In genomic region chr15:76336254-76337046, GRCh38 we compare ENCODE assay signal across 1 cellular context.
TF ChIP-seq lines count a peak whose summit lies in the region.

ISL2 (plus strand) TSS chr15:76336773; CDS start chr15:76336884, 111 bp downstream.

TF ChIP-seq in K562, 482 proteins besides CTCF, POLR2A, EP300 and RAD21 (continued from another document and continues in another):
- TF ChIP-seq MTF1 (CRISPR knock-in tag; IDR thresholded peaks at IDR 0.05; ENCODE audit: borderline replicate concordance) (no peak), CBX5 (IDR thresholded peaks at IDR 0.05; ENCODE audit: borderline replicate concordance, low read depth) (no peak), RB1 (IDR thresholded peaks at IDR 0.05; ENCODE audit: low read depth) (no peak), KHSRP (IDR thresholded peaks at IDR 0.05) (no peak), ZNF277 (CRISPR knock-in tag; IDR thresholded peaks at IDR 0.05; ENCODE audit: borderline replicate concordance) (no peak), MEF2A (IDR thresholded peaks at IDR 0.05; ENCODE audit: control insufficient read depth, low read depth, low read length) (no peak), ZNF444 (CRISPR knock-in tag; IDR thresholded peaks at IDR 0.05) (no peak), HNRNPUL1 (IDR thresholded peaks at IDR 0.05; ENCODE audit: low read length) (no peak), PATZ1 (CRISPR knock-in tag; IDR thresholded peaks at IDR 0.05; ENCODE audit: borderline replicate concordance) (no peak), ZMIZ1 (IDR thresholded peaks at IDR 0.05; ENCODE audit: low read depth in 2 of 2, low read length in 2 of 2) (no peak), BCOR (IDR thresholded peaks at IDR 0.05) (no peak), GTF2E2 (tag; IDR thresholded peaks at IDR 0.05) (peak; percentile 86), HLTF (IDR thresholded peaks at IDR 0.05) (no peak), TGIF2 (CRISPR knock-in tag; IDR thresholded peaks at IDR 0.05) (no peak), TOE1 (IDR thresholded peaks at IDR 0.05; ENCODE audit: borderline replicate concordance) (no peak), TOE1 (CRISPR knock-in tag; IDR thresholded peaks at IDR 0.05; ENCODE audit: borderline replicate concordance, low read depth) (no peak), ZNF696 (CRISPR knock-in tag; conservative IDR thresholded peaks at IDR 0.05) (no peak), POLR3G (IDR thresholded peaks at IDR 0.05; ENCODE audit: extremely low read depth, insufficient read length, insufficient replicate concordance) (no peak), NONO (IDR thresholded peaks at IDR 0.05; ENCODE audit: low read depth in 2 of 2, low read length in 1 of 2) (no peak), PHF8 (IDR thresholded peaks at IDR 0.05; ENCODE audit: borderline replicate concordance, low read length) (peak; percentile 71; the same call in 1 of the 2 replicates), ZNF764 (CRISPR knock-in tag; IDR thresholded peaks at IDR 0.05; ENCODE audit: low read depth) (no peak), BRCA1 (IDR thresholded peaks at IDR 0.05) (no peak), BRCA1 (CRISPR knock-in tag; IDR thresholded peaks at IDR 0.05) (no peak), HSF4 (CRISPR knock-in tag; IDR thresholded peaks at IDR 0.05; ENCODE audit: borderline replicate concordance) (no peak), POU5F1 (IDR thresholded peaks at IDR 0.05; ENCODE audit: borderline replicate concordance, low read depth, low read length, partially characterized antibody) (no peak), HES1 (IDR thresholded peaks at IDR 0.05; ENCODE audit: low read depth) (no peak), RBBP5 (IDR thresholded peaks at IDR 0.05; ENCODE audit: borderline replicate concordance, insufficient read depth, low read length, poor library complexity, severe bottlenecking) (peak; percentile 31), CHD2 (IDR thresholded peaks at IDR 0.05; ENCODE audit: low read depth, low read length) (no peak), PCBP1 (IDR thresholded peaks at IDR 0.05; ENCODE audit: low read depth, low read length, poor library complexity, severe bottlenecking) (peak; percentile 33), ATF2 (CRISPR knock-in tag; IDR thresholded peaks at IDR 0.05) (no peak), TRIM25 (IDR thresholded peaks at IDR 0.05; ENCODE audit: borderline replicate concordance) (no peak)
- TF ChIP-seq, protein P1, sequence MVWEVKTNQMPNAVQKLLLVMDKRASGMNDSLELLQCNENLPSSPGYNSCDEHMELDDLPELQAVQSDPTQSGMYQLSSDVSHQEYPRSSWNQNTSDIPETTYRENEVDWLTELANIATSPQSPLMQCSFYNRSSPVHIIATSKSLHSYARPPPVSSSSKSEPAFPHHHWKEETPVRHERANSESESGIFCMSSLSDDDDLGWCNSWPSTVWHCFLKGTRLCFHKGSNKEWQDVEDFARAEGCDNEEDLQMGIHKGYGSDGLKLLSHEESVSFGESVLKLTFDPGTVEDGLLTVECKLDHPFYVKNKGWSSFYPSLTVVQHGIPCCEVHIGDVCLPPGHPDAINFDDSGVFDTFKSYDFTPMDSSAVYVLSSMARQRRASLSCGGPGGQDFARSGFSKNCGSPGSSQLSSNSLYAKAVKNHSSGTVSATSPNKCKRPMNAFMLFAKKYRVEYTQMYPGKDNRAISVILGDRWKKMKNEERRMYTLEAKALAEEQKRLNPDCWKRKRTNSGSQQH (CRISPR knock-in tag; IDR thresholded peaks at IDR 0.05): peak; percentile 40; the same call in 1 of the 2 replicates
- TF ChIP-seq, protein P2, sequence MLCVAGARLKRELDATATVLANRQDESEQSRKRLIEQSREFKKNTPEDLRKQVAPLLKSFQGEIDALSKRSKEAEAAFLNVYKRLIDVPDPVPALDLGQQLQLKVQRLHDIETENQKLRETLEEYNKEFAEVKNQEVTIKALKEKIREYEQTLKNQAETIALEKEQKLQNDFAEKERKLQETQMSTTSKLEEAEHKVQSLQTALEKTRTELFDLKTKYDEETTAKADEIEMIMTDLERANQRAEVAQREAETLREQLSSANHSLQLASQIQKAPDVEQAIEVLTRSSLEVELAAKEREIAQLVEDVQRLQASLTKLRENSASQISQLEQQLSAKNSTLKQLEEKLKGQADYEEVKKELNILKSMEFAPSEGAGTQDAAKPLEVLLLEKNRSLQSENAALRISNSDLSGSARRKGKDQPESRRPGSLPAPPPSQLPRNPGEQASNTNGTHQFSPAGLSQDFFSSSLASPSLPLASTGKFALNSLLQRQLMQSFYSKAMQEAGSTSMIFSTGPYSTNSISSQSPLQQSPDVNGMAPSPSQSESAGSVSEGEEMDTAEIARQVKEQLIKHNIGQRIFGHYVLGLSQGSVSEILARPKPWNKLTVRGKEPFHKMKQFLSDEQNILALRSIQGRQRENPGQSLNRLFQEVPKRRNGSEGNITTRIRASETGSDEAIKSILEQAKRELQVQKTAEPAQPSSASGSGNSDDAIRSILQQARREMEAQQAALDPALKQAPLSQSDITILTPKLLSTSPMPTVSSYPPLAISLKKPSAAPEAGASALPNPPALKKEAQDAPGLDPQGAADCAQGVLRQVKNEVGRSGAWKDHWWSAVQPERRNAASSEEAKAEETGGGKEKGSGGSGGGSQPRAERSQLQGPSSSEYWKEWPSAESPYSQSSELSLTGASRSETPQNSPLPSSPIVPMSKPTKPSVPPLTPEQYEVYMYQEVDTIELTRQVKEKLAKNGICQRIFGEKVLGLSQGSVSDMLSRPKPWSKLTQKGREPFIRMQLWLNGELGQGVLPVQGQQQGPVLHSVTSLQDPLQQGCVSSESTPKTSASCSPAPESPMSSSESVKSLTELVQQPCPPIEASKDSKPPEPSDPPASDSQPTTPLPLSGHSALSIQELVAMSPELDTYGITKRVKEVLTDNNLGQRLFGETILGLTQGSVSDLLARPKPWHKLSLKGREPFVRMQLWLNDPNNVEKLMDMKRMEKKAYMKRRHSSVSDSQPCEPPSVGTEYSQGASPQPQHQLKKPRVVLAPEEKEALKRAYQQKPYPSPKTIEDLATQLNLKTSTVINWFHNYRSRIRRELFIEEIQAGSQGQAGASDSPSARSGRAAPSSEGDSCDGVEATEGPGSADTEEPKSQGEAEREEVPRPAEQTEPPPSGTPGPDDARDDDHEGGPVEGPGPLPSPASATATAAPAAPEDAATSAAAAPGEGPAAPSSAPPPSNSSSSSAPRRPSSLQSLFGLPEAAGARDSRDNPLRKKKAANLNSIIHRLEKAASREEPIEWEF (CRISPR knock-in tag; IDR thresholded peaks at IDR 0.05): no peak
- TF ChIP-seq, protein P3, sequence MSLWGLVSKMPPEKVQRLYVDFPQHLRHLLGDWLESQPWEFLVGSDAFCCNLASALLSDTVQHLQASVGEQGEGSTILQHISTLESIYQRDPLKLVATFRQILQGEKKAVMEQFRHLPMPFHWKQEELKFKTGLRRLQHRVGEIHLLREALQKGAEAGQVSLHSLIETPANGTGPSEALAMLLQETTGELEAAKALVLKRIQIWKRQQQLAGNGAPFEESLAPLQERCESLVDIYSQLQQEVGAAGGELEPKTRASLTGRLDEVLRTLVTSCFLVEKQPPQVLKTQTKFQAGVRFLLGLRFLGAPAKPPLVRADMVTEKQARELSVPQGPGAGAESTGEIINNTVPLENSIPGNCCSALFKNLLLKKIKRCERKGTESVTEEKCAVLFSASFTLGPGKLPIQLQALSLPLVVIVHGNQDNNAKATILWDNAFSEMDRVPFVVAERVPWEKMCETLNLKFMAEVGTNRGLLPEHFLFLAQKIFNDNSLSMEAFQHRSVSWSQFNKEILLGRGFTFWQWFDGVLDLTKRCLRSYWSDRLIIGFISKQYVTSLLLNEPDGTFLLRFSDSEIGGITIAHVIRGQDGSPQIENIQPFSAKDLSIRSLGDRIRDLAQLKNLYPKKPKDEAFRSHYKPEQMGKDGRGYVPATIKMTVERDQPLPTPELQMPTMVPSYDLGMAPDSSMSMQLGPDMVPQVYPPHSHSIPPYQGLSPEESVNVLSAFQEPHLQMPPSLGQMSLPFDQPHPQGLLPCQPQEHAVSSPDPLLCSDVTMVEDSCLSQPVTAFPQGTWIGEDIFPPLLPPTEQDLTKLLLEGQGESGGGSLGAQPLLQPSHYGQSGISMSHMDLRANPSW (CRISPR knock-in tag; IDR thresholded peaks at IDR 0.05): no peak
